ENCODE assay signal across 11 cellular contexts in genomic region chr15:59885832-59886231, GRCh38.
DNase-seq lines count a peak whose midpoint lies in the region; ATAC-seq, FAIRE-seq and TF ChIP-seq lines count a peak whose summit lies in the region.
"Had no signal": no experiment of that assay in that cellular context is flagged by ENCODE, and none has a peak within 500 bp of the region (broad histone marks: within the 10 kb centered on the region; RNA-seq: fewer than 3 reads in every experiment).

No MANE protein-coding gene starts in this region.

- H3K27me3 ChIP-seq in SK-N-SH (ENCODE audit: insufficient read depth): no peaks in the 10 kb centered on the region
- peaks cover 0 to 18% (median 2%) of the 10 kb centered on the region in 45 donors for H3K27me3 ChIP-seq in dorsolateral prefrontal cortex
- H3K27me3 ChIP-seq in Karpas-422 (ENCODE audit: low read length): no peaks in the 10 kb centered on the region

- 22% methylated on average over 7 of the region's 7 CpGs for WGBS in SK-N-SH (ENCODE audit: low lambda C conversion rate)

- H3K27ac Mint-ChIP-seq in type B pancreatic cell: peak overlapping the region; percentile 23
- no peak overlapping the region for H3K27ac Mint-ChIP-seq in CD14-positive monocyte
- H3K27ac Mint-ChIP-seq: activated naive CD8-positive, alpha-beta T cell treated with anti-CD3 and anti-CD28 coated beads, Interleukin-2, amount 10 ng/mL, durations not matched to agents 7 days and 5 days had no signal

- H3K4me3 ChIP-seq in SK-N-SH (ENCODE audit: low read depth in 2 of 2, low read length in 1 of 2) (no peak overlapping the region), dorsolateral prefrontal cortex (peak overlapping the region in 40 of 59 donors; percentile 0 to 55 (median 28)), Karpas-422 (ENCODE audit: low read length) (no peak overlapping the region)
- H3K4me3 ChIP-seq: sigmoid colon had no signal

- TF ChIP-seq EP300 in SK-N-SH (IDR thresholded peaks at IDR 0.05; ENCODE audit: borderline replicate concordance in 1 of 2, low read depth in 1 of 2, low read length in 1 of 2): no peak

- H3K4me3 Mint-ChIP-seq in type B pancreatic cell (peak overlapping the region; percentile 12), CD14-positive monocyte (no peak overlapping the region)
- H3K4me3 Mint-ChIP-seq: activated naive CD8-positive, alpha-beta T cell treated with anti-CD3 and anti-CD28 coated beads, Interleukin-2, amount 10 ng/mL, durations not matched to agents 7 days and 5 days had no signal

- ATAC-seq in SK-N-SH treated with all-trans-retinoic acid at 6 μM for 48 hours: no peak

- H4K20me1 ChIP-seq in SK-N-SH (ENCODE audit: insufficient read depth) (no peaks in the 10 kb centered on the region), Karpas-422 (ENCODE audit: insufficient read depth, low read depth, low read length) (no peaks in the 10 kb centered on the region)

- H3K9me3 Mint-ChIP-seq in type B pancreatic cell (no peaks in the 10 kb centered on the region), CD14-positive monocyte (peaks cover 0 to 3% (median 2%) of the 10 kb centered on the region in 7 donors)

- H3K36me3 ChIP-seq in SK-N-SH (replicated peaks in 1 of 2; ENCODE audit: control insufficient read depth in 1 of 2, insufficient read depth in 2 of 2, low read length in 1 of 2) (no peaks in the 10 kb centered on the region), Karpas-422 (ENCODE audit: insufficient read depth, low read length) (no peaks in the 10 kb centered on the region)
- H3K36me3 ChIP-seq: sigmoid colon had no signal

- H3K4me1 ChIP-seq in SK-N-SH (ENCODE audit: control insufficient read depth in 1 of 2, insufficient read depth in 2 of 2, low read depth in 1 of 2, low read length in 1 of 2): peaks cover 0 to 2% of the 10 kb centered on the region in 2 experiments; a peak in 1 of 4 replicates
- no peaks in the 10 kb centered on the region for H3K4me1 ChIP-seq in Karpas-422 (ENCODE audit: low read length)

- H3K36me3 Mint-ChIP-seq in type B pancreatic cell (no peaks in the 10 kb centered on the region), CD14-positive monocyte (no peaks in the 10 kb centered on the region)

- H3K4me2 ChIP-seq in SK-N-SH: no peak overlapping the region
- no peak overlapping the region for H3K4me2 ChIP-seq in Karpas-422 (ENCODE audit: low read depth, low read length, poor library complexity, severe bottlenecking)

- TF ChIP-seq RAD21 in SK-N-SH (IDR thresholded peaks at IDR 0.05; ENCODE audit: low read length): no peak

- H3K79me2 ChIP-seq in SK-N-SH (ENCODE audit: insufficient read depth) (no peaks in the 10 kb centered on the region), Karpas-422 (ENCODE audit: low read length) (no peaks in the 10 kb centered on the region)

- H2AFZ ChIP-seq in SK-N-SH (ENCODE audit: low read depth): no peak overlapping the region
- no peak overlapping the region for H2AFZ ChIP-seq in Karpas-422 (ENCODE audit: low read length)

- peak; percentile 6 for DNase-seq in SK-N-SH
- peak; percentile 69 for DNase-seq in NCI-H345 (lab: John Stamatoyannopoulos, UW)
- peak in 1 of 10 donors; percentile 7 for DNase-seq in dorsolateral prefrontal cortex
- no peak for DNase-seq in type B pancreatic cell (ENCODE audit: extremely low spot score, unreplicated experiment)
- no peak for DNase-seq in CD14-positive monocyte (ENCODE audit: low spot score)
- no peak for DNase-seq in D721Med (ENCODE audit: insufficient read length, low spot score)
- no peak for DNase-seq in Karpas-422
- DNase-seq: activated naive CD8-positive, alpha-beta T cell treated with anti-CD3 and anti-CD28 coated beads, Interleukin-2, amount 10 ng/mL, durations not matched to agents 7 days and 5 days; sigmoid colon had no signal

- H3F3A ChIP-seq in SK-N-SH (replicated peaks; ENCODE audit: insufficient read depth): no peaks in the 10 kb centered on the region

- CTCF ChIA-PET in SK-N-SH (lab: Yijun Ruan, JAX): interaction anchor here (0.8 kb wide), 1 partner anchor 25 kb away, joined by 3 read pairs; no protein-coding TSS in a partner anchor

- TF ChIP-seq CTCF in SK-N-SH (IDR thresholded peaks at IDR 0.05): no peak
- TF ChIP-seq CTCF in dorsolateral prefrontal cortex (IDR thresholded peaks at IDR 0.05 in 54 of 56, conservative IDR thresholded peaks at IDR 0.05 in 2 of 56; ENCODE audit: low read depth in 1 of 56, partially characterized antibody in 56 of 56): no peak
- no peak for TF ChIP-seq CTCF in type B pancreatic cell (conservative IDR thresholded peaks at IDR 0.05)
- TF ChIP-seq CTCF in CD14-positive monocyte (IDR thresholded peaks at IDR 0.05): no peak
- TF ChIP-seq CTCF in D721Med (IDR thresholded peaks at IDR 0.05; ENCODE audit: insufficient read depth, missing control alignments): no peak

- no peak for FAIRE-seq in D721Med (lab: Jason Lieb, UNC)
- FAIRE-seq: A204.1 had no signal

- H3K4me1 Mint-ChIP-seq in type B pancreatic cell (ENCODE audit: unreplicated experiment) (peaks cover 14% of the 10 kb centered on the region), CD14-positive monocyte (no peaks in the 10 kb centered on the region)
- H3K4me1 Mint-ChIP-seq: activated naive CD8-positive, alpha-beta T cell treated with anti-CD3 and anti-CD28 coated beads, Interleukin-2, amount 10 ng/mL, durations not matched to agents 7 days and 5 days had no signal

- H3K9me3 ChIP-seq in SK-N-SH (no peaks in the 10 kb centered on the region), Karpas-422 (ENCODE audit: low read length) (no peaks in the 10 kb centered on the region)
- H3K9me3 ChIP-seq: sigmoid colon had no signal

- H3K27ac ChIP-seq in SK-N-SH (ENCODE audit: low read depth in 2 of 2, low read length in 1 of 2) (no peak overlapping the region), dorsolateral prefrontal cortex (peak overlapping the region in 1 of 59 donors; percentile 5), Karpas-422 (ENCODE audit: low read length) (no peak overlapping the region)
- H3K27ac ChIP-seq: sigmoid colon had no signal

- no peak overlapping the region for H3K9ac ChIP-seq in SK-N-SH
- no peak overlapping the region for H3K9ac ChIP-seq in Karpas-422 (ENCODE audit: low read length)

- H3K27me3 Mint-ChIP-seq in type B pancreatic cell: peaks cover 27% of the 10 kb centered on the region
- peaks cover 4 to 12% (median 8%) of the 10 kb centered on the region in 3 donors for H3K27me3 Mint-ChIP-seq in CD14-positive monocyte (ENCODE audit: low read depth in 3 of 3)

- intact Hi-C loops in dorsolateral prefrontal cortex (cut with DNase I): no loop called here
- intact Hi-C loops in CD14-positive monocyte (cut with micrococcal nuclease): no loop called here

- POLR2A ChIA-PET in SK-N-SH (lab: Yijun Ruan, JAX): no interaction called here

- H3K9me2 ChIP-seq in SK-N-SH (no peaks in the 10 kb centered on the region), Karpas-422 (replicated peaks; ENCODE audit: insufficient read depth, low read length) (no peaks in the 10 kb centered on the region)

TF ChIP-seq in SK-N-SH, 30 proteins besides CTCF, POLR2A, EP300 and RAD21:
- TF ChIP-seq TAF1 (IDR thresholded peaks at IDR 0.05; ENCODE audit: borderline replicate concordance, low read depth, low read length): no peak
- no peak for TF ChIP-seq ELF1 (IDR thresholded peaks at IDR 0.05)
- TF ChIP-seq POLR2AphosphoS5 (IDR thresholded peaks at IDR 0.05; ENCODE audit: low read depth, low read length): no peak
- TF ChIP-seq NRF1 (IDR thresholded peaks at IDR 0.05; ENCODE audit: low read depth, low read length): no peak
- TF ChIP-seq RXRA (IDR thresholded peaks at IDR 0.05; ENCODE audit: borderline replicate concordance, low read depth): no peak
- no peak for TF ChIP-seq MXI1 (IDR thresholded peaks at IDR 0.05; ENCODE audit: low read depth, low read length)
- TF ChIP-seq FOXM1 (IDR thresholded peaks at IDR 0.05; ENCODE audit: low read depth): no peak
- TF ChIP-seq TCF12 (IDR thresholded peaks at IDR 0.05): no peak
- TF ChIP-seq TEAD4 (IDR thresholded peaks at IDR 0.05; ENCODE audit: borderline replicate concordance, insufficient read depth): no peak
- no peak for TF ChIP-seq MAX (IDR thresholded peaks at IDR 0.05; ENCODE audit: low read depth)
- TF ChIP-seq USF1 (IDR thresholded peaks at IDR 0.05; ENCODE audit: borderline replicate concordance, low read depth): no peak

TF ChIP-seq in SK-N-SH treated with all-trans-retinoic acid at 6 μM for 48 hours, 23 proteins besides CTCF, POLR2A, EP300 and RAD21 (continues in another document):
- TF ChIP-seq CREB5 (CRISPR knock-in tag; IDR thresholded peaks at IDR 0.05; ENCODE audit: low read depth) (no peak), TCF4 (CRISPR knock-in tag; IDR thresholded peaks at IDR 0.05; ENCODE audit: borderline replicate concordance) (no peak), CSDC2 (CRISPR knock-in tag; IDR thresholded peaks at IDR 0.05) (no peak), CSRNP3 (CRISPR knock-in tag; IDR thresholded peaks at IDR 0.05) (no peak), ZC3H10 (CRISPR knock-in tag; IDR thresholded peaks at IDR 0.05) (no peak), RARB (CRISPR knock-in tag; IDR thresholded peaks at IDR 0.05) (no peak), GLIS3 (CRISPR knock-in tag; IDR thresholded peaks at IDR 0.05) (no peak), ESRRG (CRISPR knock-in tag; IDR thresholded peaks at IDR 0.05) (no peak), ARNTL (CRISPR knock-in tag; IDR thresholded peaks at IDR 0.05; ENCODE audit: borderline replicate concordance, low read depth) (no peak), BACH2 (CRISPR knock-in tag; IDR thresholded peaks at IDR 0.05; ENCODE audit: borderline replicate concordance) (no peak)

Comparison
In these comparisons a context has a peak if more than half of its experiments do, and no peak if none do; other contexts are left out.
1. DNase-seq: peak in SK-N-SH (single experiment) and NCI-H345 (single experiment); none in type B pancreatic cell (single experiment), CD14-positive monocyte (single experiment), D721Med (single experiment) and Karpas-422 (single experiment).
2. H3K4me3 ChIP-seq: peak in dorsolateral prefrontal cortex (40 of 59); none in SK-N-SH (0 of 2) and Karpas-422 (single experiment).